Comparison of ENCODE assay signal across 2 cellular contexts in genomic region chr11:86463955-86464354, GRCh38.
TF ChIP-seq lines count a peak whose summit lies in the region.

No MANE protein-coding gene starts in this region.

TF ChIP-seq in IMR-90, 13 proteins besides CTCF, POLR2A, EP300 and RAD21 (continued from another document):
- TF ChIP-seq CHD1 (IDR thresholded peaks at IDR 0.05; ENCODE audit: low read depth, low read length) (no peak), USF2 (IDR thresholded peaks at IDR 0.05; ENCODE audit: low read depth, low read length) (no peak), FOS (IDR thresholded peaks at IDR 0.05; ENCODE audit: low read depth, low read length) (no peak), RFX5 (IDR thresholded peaks at IDR 0.05; ENCODE audit: low read depth, low read length) (no peak), BHLHE40 (IDR thresholded peaks at IDR 0.05; ENCODE audit: low read depth, low read length) (no peak), RCOR1 (IDR thresholded peaks at IDR 0.05; ENCODE audit: insufficient replicate concordance, low read length) (no peak), ELK1 (IDR thresholded peaks at IDR 0.05; ENCODE audit: borderline replicate concordance, low read depth, low read length) (no peak)
TF ChIP-seq in IMR-90: peak in this region for 0.

TF ChIP-seq in GM23338, 12 proteins besides CTCF, POLR2A, EP300 and RAD21 (continued from another document):
- TF ChIP-seq, protein P1, sequence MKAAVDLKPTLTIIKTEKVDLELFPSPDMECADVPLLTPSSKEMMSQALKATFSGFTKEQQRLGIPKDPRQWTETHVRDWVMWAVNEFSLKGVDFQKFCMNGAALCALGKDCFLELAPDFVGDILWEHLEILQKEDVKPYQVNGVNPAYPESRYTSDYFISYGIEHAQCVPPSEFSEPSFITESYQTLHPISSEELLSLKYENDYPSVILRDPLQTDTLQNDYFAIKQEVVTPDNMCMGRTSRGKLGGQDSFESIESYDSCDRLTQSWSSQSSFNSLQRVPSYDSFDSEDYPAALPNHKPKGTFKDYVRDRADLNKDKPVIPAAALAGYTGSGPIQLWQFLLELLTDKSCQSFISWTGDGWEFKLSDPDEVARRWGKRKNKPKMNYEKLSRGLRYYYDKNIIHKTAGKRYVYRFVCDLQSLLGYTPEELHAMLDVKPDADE (IDR thresholded peaks at IDR 0.05) = no peak
- TF ChIP-seq STAT1 (IDR thresholded peaks at IDR 0.05; ENCODE audit: unreplicated experiment) (no peak), REST (IDR thresholded peaks at IDR 0.05; ENCODE audit: unreplicated experiment) (no peak), ZNF331 (CRISPR knock-in tag; IDR thresholded peaks at IDR 0.05; ENCODE audit: low read depth) (no peak), ZNF462 (CRISPR knock-in tag; IDR thresholded peaks at IDR 0.05) (no peak), CREB1 (CRISPR knock-in tag; IDR thresholded peaks at IDR 0.05; ENCODE audit: low read depth) (no peak), JUNB (IDR thresholded peaks at IDR 0.05; ENCODE audit: unreplicated experiment) (no peak), NANOG (IDR thresholded peaks at IDR 0.05; ENCODE audit: borderline replicate concordance) (no peak), EZH2 (IDR thresholded peaks at IDR 0.05; ENCODE audit: low read depth, unreplicated experiment) (no peak), EZH2phosphoT487 (IDR thresholded peaks at IDR 0.05; ENCODE audit: unreplicated experiment) (no peak), ZNF114 (CRISPR knock-in tag; IDR thresholded peaks at IDR 0.05) (no peak)
